ENCODE assay signal across 20 cellular contexts in genomic region chr3:161213644-161214043, GRCh38. TPM values are rescaled to one million over a fixed set of nuclear protein-coding genes. Genes with fewer than 3 reads are reported as not detected.
A peak's percentile ranks its signal among the peaks of the same experiment; 100 is the strongest.
DNase-seq lines count a peak whose midpoint lies in the region; ATAC-seq, FAIRE-seq and TF ChIP-seq lines count a peak whose summit lies in the region.
"Had no signal": no experiment of that assay in that cellular context is flagged by ENCODE, and none has a peak within 500 bp of the region (broad histone marks: within the 10 kb centered on the region; RNA-seq: fewer than 3 reads in every experiment).

No MANE protein-coding gene starts in this region.

- no peak overlapping the region for H2BK120ac ChIP-seq in H1 (replicated peaks; ENCODE audit: low read depth, low read length)

- no peak for TF ChIP-seq EP300 in H1 (IDR thresholded peaks at IDR 0.05; ENCODE audit: borderline replicate concordance in 1 of 2, low read depth in 2 of 2, low read length in 2 of 2)

- 66% methylated on average over 4 of the region's 4 CpGs; no CpG with 5 or more reads in 1 of the 2 experiments for WGBS in H1 (ENCODE audit: extremely low coverage in 1 of 2, insufficient coverage in 1 of 2, insufficient read length in 1 of 2, insufficient replicate concordance in 2 of 2, low coverage in 1 of 2, low lambda C conversion rate in 2 of 2, missing lambda C conversion rate in 1 of 2), 2 experiments

- CTCF ChIA-PET in WTC11 (lab: Charles Lee) (no interaction called here), H1 (lab: Charles Lee; ENCODE audit: partially characterized antibody) (interaction anchor here (1.3 kb wide), 1 partner anchor 62 kb away, joined by 3 read pairs; no protein-coding TSS in a partner anchor)

- H3K36me3 Mint-ChIP-seq in WTC11: no peaks in the 10 kb centered on the region
- H3K36me3 Mint-ChIP-seq: CD4-positive, alpha-beta memory T cell had no signal

- no peak overlapping the region for H2AK5ac ChIP-seq in H1 (ENCODE audit: low read depth, low read length)

- POLR2A ChIA-PET in WTC11 (lab: Charles Lee) (no interaction called here), H1 (lab: Charles Lee; ENCODE audit: partially characterized antibody) (interaction anchor here (0.8 kb wide), 1 partner anchor 8 kb away, joined by 4 read pairs; no protein-coding TSS in a partner anchor)

- no peak overlapping the region for H2BK20ac ChIP-seq in H1 (ENCODE audit: low read length)

- H4K91ac ChIP-seq in H1 (replicated peaks; ENCODE audit: insufficient read length, low read length): no peak overlapping the region

- no peaks in the 10 kb centered on the region for H3K79me2 ChIP-seq in H1 (ENCODE audit: control insufficient read depth in 1 of 2, insufficient read depth in 2 of 2, low read length in 2 of 2)

- no peaks in the 10 kb centered on the region for H3K36me3 ChIP-seq in H1 (ENCODE audit: control insufficient read depth in 2 of 4, insufficient read depth in 4 of 4, low read length in 3 of 4)
- H3K36me3 ChIP-seq: HAP-1 had no signal

- H3K4ac ChIP-seq in H1 (replicated peaks; ENCODE audit: insufficient read length, low read depth, low read length): no peak overlapping the region

- peak overlapping the region; percentile 49 for H2AFZ ChIP-seq in H1 (ENCODE audit: low read length)
- H2AFZ ChIP-seq: GM23248 had no signal

- no peaks in the 10 kb centered on the region for H3K27me3 Mint-ChIP-seq in WTC11 (ENCODE audit: low read depth)

- peaks cover 0 to 3% (median 1%) of the 10 kb centered on the region in 4 experiments; a peak in 1 of 7 replicates for H3K4me1 ChIP-seq in H1 (replicated peaks in 1 of 4; ENCODE audit: control insufficient read depth in 3 of 4, insufficient read depth in 4 of 4, low read length in 3 of 4)
- H3K4me1 ChIP-seq: HAP-1 had no signal

- no peak overlapping the region for H2BK5ac ChIP-seq in H1 (ENCODE audit: low read depth, low read length)

- no peak for FAIRE-seq in H1 (lab: Jason Lieb, UNC)
- FAIRE-seq: GM12891, GM18507, H54 had no signal

- no peak overlapping the region for H3K23ac ChIP-seq in H1 (ENCODE audit: insufficient read length)

- H3K56ac ChIP-seq in H1 (replicated peaks; ENCODE audit: insufficient read length, low read depth, low read length): no peak overlapping the region

- no peaks in the 10 kb centered on the region for H3K79me1 ChIP-seq in H1 (ENCODE audit: low read depth, low read length)

- no peak overlapping the region for H3K18ac ChIP-seq in H1 (ENCODE audit: extremely low read depth, low read length)

- no peak overlapping the region for H3K9ac ChIP-seq in H1 (replicated peaks in 1 of 4; ENCODE audit: extremely low read depth in 1 of 4, low read depth in 3 of 4, low read length in 3 of 4)
- H3K9ac ChIP-seq: GM23248 had no signal

- peak; percentile 65 for ATAC-seq in WTC11
- no peak for ATAC-seq in GM21360 (IDR thresholded peaks at IDR 0.05; ENCODE audit: unreplicated experiment)

- H3K4me2 ChIP-seq in H1 (ENCODE audit: insufficient read depth in 1 of 2, low read depth in 2 of 2, low read length in 2 of 2): no peak overlapping the region

- no peak overlapping the region for H4K5ac ChIP-seq in H1 (ENCODE audit: insufficient read length, low read depth, low read length)

- H3K9me3 ChIP-seq in H1 (ENCODE audit: insufficient read depth in 2 of 2, low read depth in 1 of 2, low read length in 1 of 2): no peaks in the 10 kb centered on the region

- H3K27ac Mint-ChIP-seq in WTC11: no peak overlapping the region
- H3K27ac Mint-ChIP-seq: CD4-positive, alpha-beta memory T cell; HFFc6 had no signal

- no peak overlapping the region for H3K4me3 ChIP-seq in H1 (ENCODE audit: extremely low read depth in 1 of 4, insufficient read depth in 2 of 4, low read depth in 3 of 4, low read length in 4 of 4)
- H3K4me3 ChIP-seq: GM23248, HAP-1 had no signal

- H3K27ac ChIP-seq in H1 (ENCODE audit: low read depth, low read length) (no peak overlapping the region), layer of hippocampus (ENCODE audit: low read depth, low read length) (peak overlapping the region; percentile 1)
- H3K27ac ChIP-seq: GM23248 had no signal

- TF ChIP-seq POLR2A in H1 (IDR thresholded peaks at IDR 0.05; ENCODE audit: control extremely low read depth in 1 of 2, low read depth in 2 of 2, low read length in 2 of 2): no peak

- H2BK12ac ChIP-seq in H1 (ENCODE audit: low read depth, low read length): no peak overlapping the region

- peaks cover 0 to 1% (median 0%) of the 10 kb centered on the region in 4 experiments; a peak in 1 of 7 replicates for H3K27me3 ChIP-seq in H1 (replicated peaks in 1 of 4; ENCODE audit: control insufficient read depth in 3 of 4, extremely low read depth in 1 of 4, insufficient read depth in 3 of 4, low read length in 3 of 4)
- H3K27me3 ChIP-seq in layer of hippocampus (ENCODE audit: control insufficient read depth, insufficient read depth, low read length): no peaks in the 10 kb centered on the region

- H3K14ac ChIP-seq in H1 (ENCODE audit: insufficient read length): no peak overlapping the region

- no peak overlapping the region for H2BK15ac ChIP-seq in H1 (ENCODE audit: low read length)

- no peaks in the 10 kb centered on the region for H4K20me1 ChIP-seq in H1 (replicated peaks in 1 of 2; ENCODE audit: control insufficient read depth in 1 of 2, insufficient read depth in 2 of 2, low read length in 2 of 2)

- no peaks in the 10 kb centered on the region for H3K9me3 Mint-ChIP-seq in WTC11
- H3K9me3 Mint-ChIP-seq: CD4-positive, alpha-beta memory T cell; HFFc6 had no signal

- peaks cover 5% of the 10 kb centered on the region; the same call in 1 of the 2 replicates for H3K4me1 Mint-ChIP-seq in WTC11
- H3K4me1 Mint-ChIP-seq: CD4-positive, alpha-beta memory T cell had no signal

- no peak for TF ChIP-seq RAD21 in H1 (IDR thresholded peaks at IDR 0.05 in 1 of 2, conservative IDR thresholded peaks at IDR 0.05 in 1 of 2; ENCODE audit: low read depth in 2 of 2, low read length in 2 of 2)

- H4K8ac ChIP-seq in H1 (ENCODE audit: extremely low read depth, insufficient read depth, low read length): no peak overlapping the region

- TF ChIP-seq CTCF in WTC11 (IDR thresholded peaks at IDR 0.05) (no peak), H1 (IDR thresholded peaks at IDR 0.05; ENCODE audit: control extremely low read depth in 1 of 3, insufficient read depth in 1 of 3, low read depth in 1 of 3, low read length in 3 of 3) (no peak)

- DNase-seq in WTC11 (ENCODE audit: low spot score) (no peak), H1 (ENCODE audit: low read depth in 1 of 2, low spot score in 2 of 2) (no peak), SHP77 (lab: John Stamatoyannopoulos, UW) (no peak), NCI-H82 treated with DMSO at 0.1 percent for 48 hours (lab: John Stamatoyannopoulos, UW; ENCODE audit: unreplicated experiment) (no peak), NCI-H2107 (lab: John Stamatoyannopoulos, UW) (no peak)
- DNase-seq: C1 segment of cervical spinal cord; Calu3; CD4-positive, alpha-beta memory T cell; COR-L47; DMS53; DMS79 treated with DMSO at 0.1 percent for 48 hours; GF-D8; HFFc6 had no signal

- no peak overlapping the region for H3K4me3 Mint-ChIP-seq in WTC11
- H3K4me3 Mint-ChIP-seq: CD4-positive, alpha-beta memory T cell; HFFc6 had no signal

- H3K23me2 ChIP-seq in H1 (ENCODE audit: low read depth, low read length): no peaks in the 10 kb centered on the region

TF ChIP-seq in WTC11, 78 proteins besides CTCF, POLR2A, EP300 and RAD21 (continues in another document):
- TF ChIP-seq FOXK1 (CRISPR knock-in tag; IDR thresholded peaks at IDR 0.05): no peak
- TF ChIP-seq E2F5 (CRISPR knock-in tag; IDR thresholded peaks at IDR 0.05): no peak
- TF ChIP-seq ZNF396 (CRISPR knock-in tag; IDR thresholded peaks at IDR 0.05; ENCODE audit: borderline replicate concordance): no peak
- TF ChIP-seq TEAD4 (CRISPR knock-in tag; IDR thresholded peaks at IDR 0.05): no peak
- TF ChIP-seq EMX1 (CRISPR knock-in tag; IDR thresholded peaks at IDR 0.05): no peak

TF ChIP-seq in H1, 55 proteins besides CTCF, POLR2A, EP300 and RAD21:
- TF ChIP-seq GABPA (IDR thresholded peaks at IDR 0.05; ENCODE audit: borderline replicate concordance, insufficient read depth, low read length) (no peak), TEAD4 (IDR thresholded peaks at IDR 0.05; ENCODE audit: low read depth, low read length) (peak; percentile 43; the same call in 1 of the 2 replicates)

RNA-seq across cellular contexts. Expression of gene NMD3, which starts 7.5 kb away (rescaled TPM):
- total RNA-seq in WTC11 (2021): 53.3 to 56.3 TPM (median 54.5 TPM) in 3 replicates
- total RNA-seq in H1 (2021; fragmentation: NEBNext Ultra II Directional; extraction: Animal tissue kit (Norgen Biotek cat#: 25700)): 64.2 and 67.7 TPM in 2 replicates
- polyA plus RNA-seq in H1 (2011; rRNA removed): 8.0 and 12.1 TPM in 2 replicates
- 24.4 TPM for polyA plus RNA-seq in H1 (2011; cell fraction: cytosol; rRNA removed)
- 17.6 TPM for polyA plus RNA-seq in H1 (2011; cell fraction: nucleus; rRNA removed)
- 31.4 to 50.1 TPM (median 38.1 TPM) in 4 replicates for polyA plus RNA-seq in H1 (2012, experiment 1 of 2)
- polyA plus RNA-seq in H1 (2012, experiment 2 of 2): 2.4 TPM
- polyA plus RNA-seq in H1 (2013, experiment 1 of 2): 30.7 TPM
- 29.9 TPM for polyA plus RNA-seq in H1 (2013, experiment 2 of 2)
- 74.3 and 119 TPM in 2 replicates for polyA minus RNA-seq in H1 (2011; rRNA and poly(A)+ RNA removed)
- 34.7 TPM for polyA minus RNA-seq in H1 (2011; cell fraction: cytosol; rRNA and poly(A)+ RNA removed)
- polyA minus RNA-seq in H1 (2011; cell fraction: nucleus; rRNA and poly(A)+ RNA removed): 61.5 TPM

Comparison
In these comparisons a context has a peak if more than half of its experiments do, and no peak if none do; other contexts are left out.
1. Of the 9 proteins assayed by ChIP-seq in both WTC11 and H1: peak only in WTC11: none; only in H1: TEAD4; in both: none; in neither: 8.